In the genomic region with DNA sequence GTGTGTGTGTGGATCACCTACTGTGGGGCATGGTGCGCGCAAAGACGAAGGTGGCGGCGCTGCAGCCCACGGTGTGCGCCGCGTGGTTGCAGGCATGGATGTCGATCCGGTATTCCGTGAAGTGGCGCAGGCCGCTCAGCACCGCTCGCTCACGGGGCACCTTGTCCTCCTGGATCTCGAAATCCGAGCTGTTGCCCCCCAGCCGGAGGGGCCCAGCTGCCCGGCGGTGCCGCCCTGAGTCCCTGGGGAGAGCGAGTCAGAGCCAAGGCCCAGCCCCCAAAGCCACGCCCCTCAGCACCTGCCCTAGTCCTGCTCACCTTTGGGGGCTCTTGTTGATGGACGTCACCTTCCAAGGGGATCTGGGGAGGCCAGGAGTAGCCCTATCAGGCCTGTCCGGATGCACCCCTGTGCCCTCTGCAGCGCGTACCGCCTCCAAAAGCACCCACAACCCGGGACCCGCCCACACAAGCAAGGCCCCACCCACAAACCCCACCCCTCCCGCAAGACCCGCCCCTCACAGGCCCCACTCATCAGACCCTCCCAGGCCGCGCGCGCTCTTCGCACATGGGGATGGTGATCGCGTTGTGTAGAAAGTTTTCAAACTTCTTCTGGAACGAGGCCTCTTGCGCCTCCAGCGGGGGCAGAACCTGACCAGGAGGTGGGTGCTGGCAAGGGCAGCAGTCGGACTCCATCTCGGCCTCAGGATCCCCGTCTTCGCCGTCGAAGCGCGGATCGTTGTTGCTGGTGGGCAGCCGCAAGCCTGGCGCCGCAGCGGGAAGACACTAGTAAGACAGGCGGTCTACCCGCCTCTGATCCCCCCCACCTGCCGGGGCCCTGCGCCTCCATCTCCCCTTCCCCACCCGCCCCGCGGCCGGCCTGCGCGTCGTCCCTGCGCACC, we compare ENCODE assay signal across 11 cellular contexts. TPM values are rescaled to one million over a fixed set of nuclear protein-coding genes. Genes with fewer than 3 reads are reported as not detected.
DNase-seq lines count a peak whose midpoint lies in the region; ATAC-seq and TF ChIP-seq lines count a peak whose summit lies in the region.
"Had no signal": no experiment of that assay in that cellular context is flagged by ENCODE, and none has a peak within 500 bp of the region (broad histone marks: within the 10 kb centered on the region; RNA-seq: fewer than 3 reads in every experiment).

No MANE protein-coding gene starts in this region.

- H3K4me3 Mint-ChIP-seq in activated naive CD4-positive, alpha-beta T cell treated with anti-CD3 and anti-CD28 coated beads, Interleukin-2, amount 50 U/mL, for 24 hours, result peak overlapping the region; percentile 73

- H3K4me1 ChIP-seq in left ventricle myocardium inferior, result peaks cover 10% of the 10 kb centered on the region
- H3K4me1 ChIP-seq: pancreas had no signal

- no peak overlapping the region for H3K27ac ChIP-seq in left ventricle myocardium inferior (replicated peaks)
- H3K27ac ChIP-seq: pancreas had no signal

- no peaks in the 10 kb centered on the region for H3K9me3 Mint-ChIP-seq in activated naive CD4-positive, alpha-beta T cell treated with anti-CD3 and anti-CD28 coated beads, Interleukin-2, amount 50 U/mL, for 24 hours

- H3K9me3 ChIP-seq in left ventricle myocardium inferior (replicated peaks), result no peaks in the 10 kb centered on the region
- H3K9me3 ChIP-seq: pancreas had no signal

- DNase-seq in left ventricle myocardium inferior (no peak), Right ventricle myocardium superior (no peak), iPS-NIHi7 (ENCODE audit: extremely low spot score) (peak; percentile 68), NCI-H774 (lab: John Stamatoyannopoulos, UW) (no peak), DMS 273 (lab: John Stamatoyannopoulos, UW; ENCODE audit: unreplicated experiment) (no peak), kidney tubule cell (ENCODE audit: low spot score) (no peak)

- no peak overlapping the region for H3K27ac Mint-ChIP-seq in activated naive CD4-positive, alpha-beta T cell treated with anti-CD3 and anti-CD28 coated beads, Interleukin-2, amount 50 U/mL, for 24 hours

- ATAC-seq in Right ventricle myocardium superior (ENCODE audit: poor library complexity) (no peak), HG02798 (IDR thresholded peaks at IDR 0.05; ENCODE audit: poor library complexity, unreplicated experiment) (no peak)

- H3K4me1 Mint-ChIP-seq in activated naive CD4-positive, alpha-beta T cell treated with anti-CD3 and anti-CD28 coated beads, Interleukin-2, amount 50 U/mL, for 24 hours, result peaks cover 36% of the 10 kb centered on the region

- H3K36me3 Mint-ChIP-seq in activated naive CD4-positive, alpha-beta T cell treated with anti-CD3 and anti-CD28 coated beads, Interleukin-2, amount 50 U/mL, for 24 hours, result no peaks in the 10 kb centered on the region

- H3K27me3 Mint-ChIP-seq in activated naive CD4-positive, alpha-beta T cell treated with anti-CD3 and anti-CD28 coated beads, Interleukin-2, amount 50 U/mL, for 24 hours, result peaks cover 33% of the 10 kb centered on the region

- TF ChIP-seq CTCF in left ventricle myocardium inferior (IDR thresholded peaks at IDR 0.05; ENCODE audit: borderline replicate concordance), result no peak

- intact Hi-C loops in left ventricle myocardium inferior (cut with micrococcal nuclease) (no loop called here), Right ventricle myocardium superior (cut with DNase I) (no loop called here)

- H3K4me3 ChIP-seq in left ventricle myocardium inferior, result peak overlapping the region; percentile 32
- H3K4me3 ChIP-seq: pancreas had no signal

- no peaks in the 10 kb centered on the region for H3K36me3 ChIP-seq in left ventricle myocardium inferior
- H3K36me3 ChIP-seq: pancreas had no signal

- peaks cover 100% of the 10 kb centered on the region for H3K27me3 ChIP-seq in left ventricle myocardium inferior (ENCODE audit: low read depth)
- H3K27me3 ChIP-seq: pancreas had no signal

RNA-seq across cellular contexts. Expression of a gene that starts 13.6 kb away (rescaled TPM):
- 0.41 TPM for total RNA-seq in left ventricle myocardium inferior
- total RNA-seq in Right ventricle myocardium superior, result 0.40 TPM
- total RNA-seq: bronchial epithelial cell, H4 had no signal

RNA-seq across cellular contexts. Expression of a gene that starts 15.4 kb away (rescaled TPM):
- total RNA-seq in left ventricle myocardium inferior (1.0 TPM), Right ventricle myocardium superior (2.5 TPM)
- total RNA-seq: bronchial epithelial cell had no signal

RNA-seq across cellular contexts. Expression of a gene that starts 28.7 kb away (rescaled TPM):
- total RNA-seq in left ventricle myocardium inferior (0.88 TPM), Right ventricle myocardium superior (1.1 TPM)

RNA-seq across cellular contexts. Expression of a gene that starts 48.2 kb away (rescaled TPM):
- total RNA-seq in left ventricle myocardium inferior (7.1 TPM), Right ventricle myocardium superior (6.7 TPM)
- total RNA-seq: H4 had no signal
